In the genomic region with DNA sequence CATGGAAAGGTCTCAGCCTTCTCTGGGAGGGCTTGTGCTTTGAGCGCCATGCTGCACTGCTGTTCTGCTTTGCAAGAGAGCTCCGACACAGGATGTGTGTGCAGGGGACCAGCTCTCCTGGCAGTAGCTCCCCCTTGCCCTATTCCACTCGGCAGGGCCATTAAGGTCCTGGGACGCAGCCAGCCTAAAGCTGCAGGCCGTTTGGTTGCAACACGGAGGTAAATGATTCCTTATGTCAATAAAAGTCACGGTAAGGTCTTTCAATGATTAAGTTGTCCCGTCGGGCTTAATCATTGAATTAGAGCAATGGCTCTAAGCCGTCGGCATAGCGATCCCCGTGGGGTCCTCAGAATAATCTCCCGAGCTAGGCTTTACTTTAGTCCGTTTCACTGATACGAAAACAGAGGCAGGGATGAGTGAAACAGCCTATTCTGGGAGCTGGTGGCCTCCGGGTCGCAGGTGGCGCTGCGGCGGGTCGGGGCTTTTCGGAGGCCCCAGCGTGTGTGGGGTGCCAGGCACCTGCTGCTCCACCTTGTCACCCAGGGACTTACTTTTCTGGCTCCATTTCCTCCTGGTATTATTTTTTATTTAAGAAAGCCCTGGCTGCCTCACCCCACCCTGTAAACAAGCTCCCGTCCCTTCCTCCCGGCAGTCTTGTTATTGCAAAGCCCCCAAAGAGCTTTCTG, we compare ENCODE assay signal across 21 cellular contexts.
"Had no signal": no experiment of that assay in that cellular context is flagged by ENCODE, and none has a peak within 500 bp of the region (broad histone marks: within the 10 kb centered on the region; RNA-seq: fewer than 3 reads in every experiment).

No MANE protein-coding gene starts in this region.

- H3K4me3 ChIP-seq: gastrocnemius medialis, left lung, lower lobe of right lung, ovary, right lobe of liver, thoracic aorta had no signal

- H3K4me1 ChIP-seq: gastrocnemius medialis, left lung, lower lobe of right lung, right lobe of liver had no signal

- DNase-seq: activated CD4-positive, alpha-beta T cell treated with anti-CD3 and anti-CD28 coated beads for 36 hours; activated CD4-positive, CD25-positive, alpha-beta regulatory T cell; activated CD8-positive, alpha-beta memory T cell treated with anti-CD3 and anti-CD28 coated beads, Interleukin-2, amount 10 ng/mL, durations not matched to agents 7 days and 5 days; activated CD8-positive, alpha-beta T cell treated with anti-CD3 and anti-CD28 coated beads, Interleukin-2, amount 10 ng/mL, durations not matched to agents 7 days and 5 days; activated naive CD4-positive, alpha-beta T cell; activated T-cell treated with anti-CD3 and anti-CD28 coated beads, Interleukin-2, amount 50 U/mL, for 48 hours; dermis blood vessel endothelial cell; effector CD4-positive, alpha-beta T cell; gastrocnemius medialis; hippocampal formation; left lung; lower lobe of right lung; mesenchymal stem cell; ovary; stimulated activated CD4-positive, alpha-beta T cell treated with anti-CD3 and anti-CD28 coated beads, Interleukin-4, amount 100 ng/mL, for 1 hour; stimulated activated naive CD8-positive, alpha-beta T cell treated with anti-CD3 and anti-CD28 coated beads, Interleukin-15, Interleukin-2, amounts not matched to agents 100 U/mL and 50 U/mL, for 24 hours; T-helper 1 cell; trophoblast cell had no signal

- H3K36me3 ChIP-seq: gastrocnemius medialis, left lung, lower lobe of right lung, ovary, right lobe of liver, thoracic aorta had no signal

- H3K27ac ChIP-seq: epithelial cell of prostate, gastrocnemius medialis, left lung, lower lobe of right lung, ovary, right lobe of liver, thoracic aorta had no signal

- H3K27me3 ChIP-seq: gastrocnemius medialis, left lung, ovary, right lobe of liver had no signal

- H3K9me3 ChIP-seq: gastrocnemius medialis, lower lobe of right lung, ovary, right lobe of liver, thoracic aorta had no signal
